Comparison of ENCODE assay signal across 8 cellular contexts in genomic region chr18:51211552-51211951, GRCh38. TPM values are rescaled to one million over a fixed set of nuclear protein-coding genes. Genes with fewer than 3 reads are reported as not detected.
DNase-seq lines count a peak whose midpoint lies in the region; ATAC-seq and TF ChIP-seq lines count a peak whose summit lies in the region.

No MANE protein-coding gene starts in this region.

- 45 to 67% methylated on average over 4 of the region's 4 CpGs for WGBS in esophagus squamous epithelium, 2 donors

- intact Hi-C loops in esophagus squamous epithelium (cut with DNase I) = no loop called here

- H3K27me3 Mint-ChIP-seq in osteocyte (ENCODE audit: unreplicated experiment) = no peaks in the 10 kb centered on the region

- no peaks in the 10 kb centered on the region for H3K36me3 Mint-ChIP-seq in osteocyte (ENCODE audit: unreplicated experiment)

- ATAC-seq in HG03060 (IDR thresholded peaks at IDR 0.05; ENCODE audit: low read depth, unreplicated experiment) = peak; percentile 92

- no peaks in the 10 kb centered on the region for H3K4me1 Mint-ChIP-seq in osteocyte (ENCODE audit: unreplicated experiment)

- H3K36me3 ChIP-seq in SJSA1 (no peaks in the 10 kb centered on the region), esophagus squamous epithelium (no peaks in the 10 kb centered on the region)

- H3K9me3 ChIP-seq in SJSA1 (replicated peaks) (no peaks in the 10 kb centered on the region), esophagus squamous epithelium (no peaks in the 10 kb centered on the region)

- H3K27ac ChIP-seq in SJSA1 (0 out of 2 replicates have a peak overlapping the region, but pooled peaks have one; percentile 45), esophagus squamous epithelium (no peak overlapping the region)

- H3K4me3 Mint-ChIP-seq in osteocyte (ENCODE audit: unreplicated experiment) = no peak overlapping the region

- TF ChIP-seq CTCF in esophagus squamous epithelium (IDR thresholded peaks at IDR 0.05) = no peak
- TF ChIP-seq CTCF in osteocyte (IDR thresholded peaks at IDR 0.05) = no peak

- no peak for TF ChIP-seq POLR2A in esophagus squamous epithelium (IDR thresholded peaks at IDR 0.05)

- DNase-seq in stimulated activated CD4-positive, alpha-beta T cell treated with anti-CD3 and anti-CD28 coated beads, Interleukin-1b, Interleukin-23, amount 100 ng/mL, for 48 hours = peak; percentile 72
- DNase-seq in stimulated activated CD4-positive, alpha-beta T cell treated with anti-CD3 and anti-CD28 coated beads, Interleukin-4, amount 100 ng/mL, for 1 hour = no peak
- peak; percentile 32 to 49 for DNase-seq in SJSA1 (ENCODE audit: low read depth in 1 of 2, low spot score in 2 of 2)
- peak; percentile 1 for DNase-seq in esophagus squamous epithelium (lab: John Stamatoyannopoulos, UW)
- DNase-seq in stimulated activated CD8-positive, alpha-beta memory T cell treated with anti-CD3 and anti-CD28 coated beads, Interleukin-2, amount 100 ng/mL, for 48 hours (ENCODE audit: low read depth in 2 of 2) = peak; percentile 36 to 45
- DNase-seq in osteocyte (ENCODE audit: extremely low spot score, unreplicated experiment) = no peak
- no peak for DNase-seq in anterior cingulate cortex (lab: John Stamatoyannopoulos, UW)

- no peaks in the 10 kb centered on the region for H3K9me3 Mint-ChIP-seq in osteocyte (ENCODE audit: unreplicated experiment)

- peaks cover 11% of the 10 kb centered on the region for H3K4me1 ChIP-seq in SJSA1 (replicated peaks)
- no peaks in the 10 kb centered on the region for H3K4me1 ChIP-seq in esophagus squamous epithelium

- H3K4me3 ChIP-seq in SJSA1 = no peak overlapping the region
- no peak overlapping the region for H3K4me3 ChIP-seq in esophagus squamous epithelium

- H3K27me3 ChIP-seq in SJSA1 (replicated peaks) (0 out of 2 replicates have a peak, but pooled peaks cover 3% of the 10 kb centered on the region), esophagus squamous epithelium (no peaks in the 10 kb centered on the region)

- H3K27ac Mint-ChIP-seq in osteocyte (ENCODE audit: unreplicated experiment) = no peak overlapping the region

RNA-seq across cellular contexts. Expression of gene MEX3C, which starts 14.1 kb away (rescaled TPM):
- 34.9 and 44.2 TPM in 2 replicates for total RNA-seq in SJSA1 (2014; rRNA removed; shearing (Covaris generic))
- total RNA-seq in esophagus squamous epithelium = 10 to 100 TPM; 13.5 to 26.5 (median 21.4) TPM
- total RNA-seq in osteocyte = 53.5 and 59.7 TPM in 2 replicates

Comparison
In these comparisons a context has a peak if more than half of its experiments do, and no peak if none do; other contexts are left out.
1. DNase-seq: peak in stimulated activated CD4-positive, alpha-beta T cell treated with anti-CD3 and anti-CD28 coated beads, Interleukin-1b, Interleukin-23, amount 100 ng/mL, for 48 hours (single experiment), SJSA1 (2 of 2), esophagus squamous epithelium (single experiment) and stimulated activated CD8-positive, alpha-beta memory T cell treated with anti-CD3 and anti-CD28 coated beads, Interleukin-2, amount 100 ng/mL, for 48 hours (2 of 2); none in stimulated activated CD4-positive, alpha-beta T cell treated with anti-CD3 and anti-CD28 coated beads, Interleukin-4, amount 100 ng/mL, for 1 hour (single experiment), osteocyte (single experiment) and anterior cingulate cortex (0 of 58).